ENCODE assay signal across 8 cellular contexts in genomic region chr4:128810871-128811570, GRCh38. TPM values are rescaled to one million over a fixed set of nuclear protein-coding genes. Genes with fewer than 3 reads are reported as not detected.
A peak's percentile ranks its signal among the peaks of the same experiment; 100 is the strongest.
DNase-seq lines count a peak whose midpoint lies in the region; ATAC-seq and TF ChIP-seq lines count a peak whose summit lies in the region.

No MANE protein-coding gene starts in this region.

- peak overlapping the region; percentile 88 to 98 (median 92) for H3K4me3 ChIP-seq in liver (ENCODE audit: low read depth in 1 of 3, low read length in 3 of 3)

- H3K9ac ChIP-seq in liver (ENCODE audit: low read depth in 1 of 2, low read length in 2 of 2): peak overlapping the region; percentile 63 to 67

- H3K9me3 ChIP-seq in liver (ENCODE audit: control insufficient read depth in 4 of 4, low read length in 3 of 4): no peaks in the 10 kb centered on the region

- ATAC-seq in GM19372 (IDR thresholded peaks at IDR 0.05; ENCODE audit: low read depth, unreplicated experiment): peak; percentile 41
- ATAC-seq in HG03520 (IDR thresholded peaks at IDR 0.05; ENCODE audit: unreplicated experiment): peak; percentile 38

- H3K27ac ChIP-seq in liver (ENCODE audit: low read depth in 1 of 2, low read length in 2 of 2): peak overlapping the region; percentile 90 to 98

- H3K36me3 ChIP-seq in liver (ENCODE audit: control insufficient read depth in 4 of 4, insufficient read depth in 3 of 4, low read depth in 1 of 4, low read length in 3 of 4): no peaks in the 10 kb centered on the region

- H3K4me1 ChIP-seq in liver (ENCODE audit: control insufficient read depth in 4 of 4, insufficient read depth in 4 of 4, low read length in 3 of 4): peaks cover 3 to 23% (median 11%) of the 10 kb centered on the region in 4 donors

- DNase-seq in C1 segment of cervical spinal cord (lab: John Stamatoyannopoulos, UW): peak; percentile 4 to 72 (median 66)
- DNase-seq in NCI-H69 (lab: John Stamatoyannopoulos, UW): peak; percentile 93
- peak; percentile 77 to 81 for DNase-seq in activated CD4-positive, alpha-beta T cell treated with anti-CD3 and anti-CD28 coated beads, Interleukin-2, amount 50 U/mL, for 48 hours
- peak; percentile 36 to 80 for DNase-seq in dermis microvascular lymphatic vessel endothelial cell (ENCODE audit: low read depth in 2 of 2)
- DNase-seq in stimulated activated CD4-positive, alpha-beta T cell treated with anti-CD3 and anti-CD28 coated beads, Interleukin-4, amount 100 ng/mL, for 24 hours: peak; percentile 80

- no peak for TF ChIP-seq CTCF in liver (IDR thresholded peaks at IDR 0.05; ENCODE audit: low read depth, low read length, missing input control)

- TF ChIP-seq RAD21 in liver (IDR thresholded peaks at IDR 0.05): peak; percentile 38 to 41

- H3K27me3 ChIP-seq in liver (ENCODE audit: control insufficient read depth in 4 of 4, insufficient read depth in 4 of 4, low read length in 3 of 4): no peaks in the 10 kb centered on the region

- under 1% methylated on average over 50 of the region's 50 CpGs for WGBS in liver

TF ChIP-seq in liver, 16 proteins besides CTCF, POLR2A, EP300 and RAD21:
- TF ChIP-seq, protein P1, sequence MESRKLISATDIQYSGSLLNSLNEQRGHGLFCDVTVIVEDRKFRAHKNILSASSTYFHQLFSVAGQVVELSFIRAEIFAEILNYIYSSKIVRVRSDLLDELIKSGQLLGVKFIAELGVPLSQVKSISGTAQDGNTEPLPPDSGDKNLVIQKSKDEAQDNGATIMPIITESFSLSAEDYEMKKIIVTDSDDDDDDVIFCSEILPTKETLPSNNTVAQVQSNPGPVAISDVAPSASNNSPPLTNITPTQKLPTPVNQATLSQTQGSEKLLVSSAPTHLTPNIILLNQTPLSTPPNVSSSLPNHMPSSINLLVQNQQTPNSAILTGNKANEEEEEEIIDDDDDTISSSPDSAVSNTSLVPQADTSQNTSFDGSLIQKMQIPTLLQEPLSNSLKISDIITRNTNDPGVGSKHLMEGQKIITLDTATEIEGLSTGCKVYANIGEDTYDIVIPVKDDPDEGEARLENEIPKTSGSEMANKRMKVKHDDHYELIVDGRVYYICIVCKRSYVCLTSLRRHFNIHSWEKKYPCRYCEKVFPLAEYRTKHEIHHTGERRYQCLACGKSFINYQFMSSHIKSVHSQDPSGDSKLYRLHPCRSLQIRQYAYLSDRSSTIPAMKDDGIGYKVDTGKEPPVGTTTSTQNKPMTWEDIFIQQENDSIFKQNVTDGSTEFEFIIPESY (IDR thresholded peaks at IDR 0.05): peak; percentile 14
- TF ChIP-seq FOXA2 (IDR thresholded peaks at IDR 0.05) (no peak), TAF1 (conservative IDR thresholded peaks at IDR 0.05) (peak; percentile 58), ATF3 (IDR thresholded peaks at IDR 0.05) (no peak), YY1 (IDR thresholded peaks at IDR 0.05) (peak; percentile 64), GABPA (IDR thresholded peaks at IDR 0.05 in 1 of 2, conservative IDR thresholded peaks at IDR 0.05 in 1 of 2) (peak in 1 of 2 donors; percentile 11), HNF4G (IDR thresholded peaks at IDR 0.05) (no peak), SP1 (IDR thresholded peaks at IDR 0.05) (peak; percentile 66), NR2F2 (IDR thresholded peaks at IDR 0.05) (no peak), HNF4A (conservative IDR thresholded peaks at IDR 0.05) (no peak), FOXA1 (IDR thresholded peaks at IDR 0.05) (no peak), RXRA (IDR thresholded peaks at IDR 0.05) (peak; percentile 10 to 40), EGR1 (IDR thresholded peaks at IDR 0.05; ENCODE audit: low read depth in 2 of 2) (no peak), JUND (IDR thresholded peaks at IDR 0.05) (no peak)
- TF ChIP-seq, protein P2, sequence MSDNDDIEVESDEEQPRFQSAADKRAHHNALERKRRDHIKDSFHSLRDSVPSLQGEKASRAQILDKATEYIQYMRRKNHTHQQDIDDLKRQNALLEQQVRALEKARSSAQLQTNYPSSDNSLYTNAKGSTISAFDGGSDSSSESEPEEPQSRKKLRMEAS (IDR thresholded peaks at IDR 0.05): peak; percentile 63
- TF ChIP-seq, protein P3, sequence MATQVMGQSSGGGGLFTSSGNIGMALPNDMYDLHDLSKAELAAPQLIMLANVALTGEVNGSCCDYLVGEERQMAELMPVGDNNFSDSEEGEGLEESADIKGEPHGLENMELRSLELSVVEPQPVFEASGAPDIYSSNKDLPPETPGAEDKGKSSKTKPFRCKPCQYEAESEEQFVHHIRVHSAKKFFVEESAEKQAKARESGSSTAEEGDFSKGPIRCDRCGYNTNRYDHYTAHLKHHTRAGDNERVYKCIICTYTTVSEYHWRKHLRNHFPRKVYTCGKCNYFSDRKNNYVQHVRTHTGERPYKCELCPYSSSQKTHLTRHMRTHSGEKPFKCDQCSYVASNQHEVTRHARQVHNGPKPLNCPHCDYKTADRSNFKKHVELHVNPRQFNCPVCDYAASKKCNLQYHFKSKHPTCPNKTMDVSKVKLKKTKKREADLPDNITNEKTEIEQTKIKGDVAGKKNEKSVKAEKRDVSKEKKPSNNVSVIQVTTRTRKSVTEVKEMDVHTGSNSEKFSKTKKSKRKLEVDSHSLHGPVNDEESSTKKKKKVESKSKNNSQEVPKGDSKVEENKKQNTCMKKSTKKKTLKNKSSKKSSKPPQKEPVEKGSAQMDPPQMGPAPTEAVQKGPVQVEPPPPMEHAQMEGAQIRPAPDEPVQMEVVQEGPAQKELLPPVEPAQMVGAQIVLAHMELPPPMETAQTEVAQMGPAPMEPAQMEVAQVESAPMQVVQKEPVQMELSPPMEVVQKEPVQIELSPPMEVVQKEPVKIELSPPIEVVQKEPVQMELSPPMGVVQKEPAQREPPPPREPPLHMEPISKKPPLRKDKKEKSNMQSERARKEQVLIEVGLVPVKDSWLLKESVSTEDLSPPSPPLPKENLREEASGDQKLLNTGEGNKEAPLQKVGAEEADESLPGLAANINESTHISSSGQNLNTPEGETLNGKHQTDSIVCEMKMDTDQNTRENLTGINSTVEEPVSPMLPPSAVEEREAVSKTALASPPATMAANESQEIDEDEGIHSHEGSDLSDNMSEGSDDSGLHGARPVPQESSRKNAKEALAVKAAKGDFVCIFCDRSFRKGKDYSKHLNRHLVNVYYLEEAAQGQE (IDR thresholded peaks at IDR 0.05): peak; percentile 84
TF ChIP-seq in liver: peak in this region for 8.

RNA-seq across cellular contexts. Expression of gene JADE1, which starts 1.5 kb away (rescaled TPM):
- 8.2 and 8.6 TPM in 2 replicates for total RNA-seq in dermis microvascular lymphatic vessel endothelial cell
- 10 to 100 TPM; 15.9 to 17.6 TPM for total RNA-seq in liver
- polyA plus RNA-seq in liver: 1 to 10 TPM; 5.0 TPM

Comparison
In these comparisons a context has a peak if more than half of its experiments do, and no peak if none do; other contexts are left out.
1. Peak in every context shown above with its lines: DNase-seq, ATAC-seq, H3K4me3 ChIP-seq and H3K27ac ChIP-seq.